ENCODE assay signal across 8 cellular contexts in genomic region chr1:111199881-111200801, GRCh38. TPM values are rescaled to one million over a fixed set of nuclear protein-coding genes. Genes with fewer than 3 reads are reported as not detected.
DNase-seq lines count a peak whose midpoint lies in the region; ATAC-seq and TF ChIP-seq lines count a peak whose summit lies in the region.

A gene with protein sequence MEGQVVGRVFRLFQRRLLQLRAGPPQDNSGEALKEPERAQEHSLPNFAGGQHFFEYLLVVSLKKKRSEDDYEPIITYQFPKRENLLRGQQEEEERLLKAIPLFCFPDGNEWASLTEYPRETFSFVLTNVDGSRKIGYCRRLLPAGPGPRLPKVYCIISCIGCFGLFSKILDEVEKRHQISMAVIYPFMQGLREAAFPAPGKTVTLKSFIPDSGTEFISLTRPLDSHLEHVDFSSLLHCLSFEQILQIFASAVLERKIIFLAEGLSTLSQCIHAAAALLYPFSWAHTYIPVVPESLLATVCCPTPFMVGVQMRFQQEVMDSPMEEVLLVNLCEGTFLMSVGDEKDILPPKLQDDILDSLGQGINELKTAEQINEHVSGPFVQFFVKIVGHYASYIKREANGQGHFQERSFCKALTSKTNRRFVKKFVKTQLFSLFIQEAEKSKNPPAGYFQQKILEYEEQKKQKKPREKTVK (minus strand): TSS chr1:111200646. CDS start chr1:111200459, 187 bp downstream.

- H3K4me3 ChIP-seq in mononuclear cell (ENCODE audit: low read length) = peak within 1 kb of the TSS; percentile 55

- ATAC-seq in activated naive CD8-positive, alpha-beta T cell treated with anti-CD3 and anti-CD28 coated beads, Interleukin-2, amount 50 U/mL, for 24 hours = peak; percentile 77
- no peak for ATAC-seq in GM21619 (IDR thresholded peaks at IDR 0.05; ENCODE audit: unreplicated experiment)

- H3K4me1 Mint-ChIP-seq in activated naive CD8-positive, alpha-beta T cell treated with anti-CD3 and anti-CD28 coated beads, Interleukin-2, amount 50 U/mL, for 24 hours = peaks cover 73% of the 10 kb centered on the region
- H3K4me1 Mint-ChIP-seq in stimulated activated naive CD8-positive, alpha-beta T cell treated with anti-CD3 and anti-CD28 coated beads, Interleukin-15, Interleukin-2, amounts not matched to agents 100 ng/mL and 50 ng/mL, for 24 hours (ENCODE audit: low read depth) = peaks cover 78% of the 10 kb centered on the region
- H3K4me1 Mint-ChIP-seq in osteocyte (ENCODE audit: unreplicated experiment) = peaks cover 5% of the 10 kb centered on the region

- no peaks in the 10 kb centered on the region for H3K27me3 ChIP-seq in mononuclear cell (ENCODE audit: insufficient read depth, low read length)

- H3K27me3 Mint-ChIP-seq in activated naive CD8-positive, alpha-beta T cell treated with anti-CD3 and anti-CD28 coated beads, Interleukin-2, amount 50 U/mL, for 24 hours = no peaks in the 10 kb centered on the region
- no peaks in the 10 kb centered on the region for H3K27me3 Mint-ChIP-seq in stimulated activated naive CD8-positive, alpha-beta T cell treated with anti-CD3 and anti-CD28 coated beads, Interleukin-15, Interleukin-2, amounts not matched to agents 100 ng/mL and 50 ng/mL, for 24 hours
- peaks cover 4% of the 10 kb centered on the region for H3K27me3 Mint-ChIP-seq in osteocyte (ENCODE audit: unreplicated experiment)

- H3K4me1 ChIP-seq in mononuclear cell (ENCODE audit: insufficient read depth, low read length) = peaks cover 94% of the 10 kb centered on the region

- H3K4me3 Mint-ChIP-seq in activated naive CD8-positive, alpha-beta T cell treated with anti-CD3 and anti-CD28 coated beads, Interleukin-2, amount 50 U/mL, for 24 hours = peak within 1 kb of the TSS; percentile 96
- H3K4me3 Mint-ChIP-seq in stimulated activated naive CD8-positive, alpha-beta T cell treated with anti-CD3 and anti-CD28 coated beads, Interleukin-15, Interleukin-2, amounts not matched to agents 100 ng/mL and 50 ng/mL, for 24 hours = peak within 1 kb of the TSS; percentile 98
- no peak within 1 kb of the TSS for H3K4me3 Mint-ChIP-seq in osteocyte (ENCODE audit: unreplicated experiment)

- H3K9me3 Mint-ChIP-seq in activated naive CD8-positive, alpha-beta T cell treated with anti-CD3 and anti-CD28 coated beads, Interleukin-2, amount 50 U/mL, for 24 hours = no peaks in the 10 kb centered on the region
- H3K9me3 Mint-ChIP-seq in stimulated activated naive CD8-positive, alpha-beta T cell treated with anti-CD3 and anti-CD28 coated beads, Interleukin-15, Interleukin-2, amounts not matched to agents 100 ng/mL and 50 ng/mL, for 24 hours = no peaks in the 10 kb centered on the region
- no peaks in the 10 kb centered on the region for H3K9me3 Mint-ChIP-seq in osteocyte (ENCODE audit: unreplicated experiment)

- peaks cover 51% of the 10 kb centered on the region for H3K36me3 Mint-ChIP-seq in activated naive CD8-positive, alpha-beta T cell treated with anti-CD3 and anti-CD28 coated beads, Interleukin-2, amount 50 U/mL, for 24 hours (ENCODE audit: low read depth)
- H3K36me3 Mint-ChIP-seq in stimulated activated naive CD8-positive, alpha-beta T cell treated with anti-CD3 and anti-CD28 coated beads, Interleukin-15, Interleukin-2, amounts not matched to agents 100 ng/mL and 50 ng/mL, for 24 hours (ENCODE audit: low read depth) = peaks cover 52% of the 10 kb centered on the region
- H3K36me3 Mint-ChIP-seq in osteocyte (ENCODE audit: unreplicated experiment) = no peaks in the 10 kb centered on the region

- no peaks in the 10 kb centered on the region for H3K9me3 ChIP-seq in mononuclear cell (ENCODE audit: low read depth, low read length)

- peak within 1 kb of the TSS; percentile 95 for H3K27ac Mint-ChIP-seq in activated naive CD8-positive, alpha-beta T cell treated with anti-CD3 and anti-CD28 coated beads, Interleukin-2, amount 50 U/mL, for 24 hours
- H3K27ac Mint-ChIP-seq in stimulated activated naive CD8-positive, alpha-beta T cell treated with anti-CD3 and anti-CD28 coated beads, Interleukin-15, Interleukin-2, amounts not matched to agents 100 ng/mL and 50 ng/mL, for 24 hours = peak within 1 kb of the TSS; percentile 100
- H3K27ac Mint-ChIP-seq in osteocyte (ENCODE audit: unreplicated experiment) = no peak within 1 kb of the TSS

- DNase-seq in Ammon's horn (ENCODE audit: low spot score) (peak; percentile 72), SIG-M5 treated with dmso at 0.1 percent for 504 hours (lab: John Stamatoyannopoulos, UW; ENCODE audit: unreplicated experiment) (peak; percentile 94), 8988T (no peak), osteocyte (ENCODE audit: extremely low spot score, unreplicated experiment) (no peak)
- DNase-seq in activated naive CD8-positive, alpha-beta T cell treated with anti-CD3 and anti-CD28 coated beads, Interleukin-2, amount 50 U/mL, for 24 hours = peak; percentile 79

- TF ChIP-seq CTCF in osteocyte (IDR thresholded peaks at IDR 0.05) = no peak

RNA-seq across cellular contexts. Expression of the gene that starts here (rescaled TPM):
- 49.5 TPM for total RNA-seq in mononuclear cell
- total RNA-seq in osteocyte = not detected in 2 replicates

Comparison
In these comparisons a context has a peak if more than half of its experiments do, and no peak if none do; other contexts are left out.
1. RNA of the gene that starts here (total RNA-seq): 49.5 TPM in mononuclear cell (single experiment); not detected in osteocyte; every median in the first group is over 10 times any median in the second.
2. DNase-seq: peak in Ammon's horn (single experiment), SIG-M5 treated with dmso at 0.1 percent for 504 hours (single experiment) and activated naive CD8-positive, alpha-beta T cell treated with anti-CD3 and anti-CD28 coated beads, Interleukin-2, amount 50 U/mL, for 24 hours (single experiment); none in 8988T (single experiment) and osteocyte (single experiment).